1 cellular context compared by ENCODE assay signal in the genomic region with DNA sequence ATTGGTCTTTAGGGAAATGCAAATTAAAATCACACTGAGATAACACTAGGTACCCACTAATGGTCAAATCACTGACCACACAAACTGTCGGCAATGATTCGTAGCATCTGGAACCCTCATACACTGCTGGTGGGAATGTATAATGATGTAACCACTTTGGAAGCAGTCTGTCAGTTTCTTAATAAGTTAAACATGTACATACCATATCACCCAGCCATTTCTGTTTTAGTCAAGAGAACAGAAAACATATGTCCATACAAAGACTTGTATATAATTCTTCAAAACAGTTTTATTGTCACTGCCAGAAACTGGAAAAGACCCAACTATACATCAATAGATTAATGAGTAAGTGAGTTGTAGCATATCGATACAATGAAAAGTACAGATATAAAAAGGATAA.
TF ChIP-seq lines count a peak whose summit lies in the region.

No MANE protein-coding gene starts in this region.

TF ChIP-seq in HepG2, 621 proteins besides CTCF, POLR2A, EP300 and RAD21 (continued from another document):
- TF ChIP-seq, protein P1, sequence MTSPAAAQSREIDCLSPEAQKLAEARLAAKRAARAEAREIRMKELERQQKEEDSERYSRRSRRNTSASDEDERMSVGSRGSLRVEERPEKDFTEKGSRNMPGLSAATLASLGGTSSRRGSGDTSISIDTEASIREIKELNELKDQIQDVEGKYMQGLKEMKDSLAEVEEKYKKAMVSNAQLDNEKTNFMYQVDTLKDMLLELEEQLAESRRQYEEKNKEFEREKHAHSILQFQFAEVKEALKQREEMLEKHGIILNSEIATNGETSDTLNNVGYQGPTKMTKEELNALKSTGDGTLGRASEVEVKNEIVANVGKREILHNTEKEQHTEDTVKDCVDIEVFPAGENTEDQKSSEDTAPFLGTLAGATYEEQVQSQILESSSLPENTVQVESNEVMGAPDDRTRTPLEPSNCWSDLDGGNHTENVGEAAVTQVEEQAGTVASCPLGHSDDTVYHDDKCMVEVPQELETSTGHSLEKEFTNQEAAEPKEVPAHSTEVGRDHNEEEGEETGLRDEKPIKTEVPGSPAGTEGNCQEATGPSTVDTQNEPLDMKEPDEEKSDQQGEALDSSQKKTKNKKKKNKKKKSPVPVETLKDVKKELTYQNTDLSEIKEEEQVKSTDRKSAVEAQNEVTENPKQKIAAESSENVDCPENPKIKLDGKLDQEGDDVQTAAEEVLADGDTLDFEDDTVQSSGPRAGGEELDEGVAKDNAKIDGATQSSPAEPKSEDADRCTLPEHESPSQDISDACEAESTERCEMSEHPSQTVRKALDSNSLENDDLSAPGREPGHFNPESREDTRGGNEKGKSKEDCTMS (CRISPR knock-in tag; conservative IDR thresholded peaks at IDR 0.05): no peak
